ENCODE assay signal across 1 cellular context in the genomic region with DNA sequence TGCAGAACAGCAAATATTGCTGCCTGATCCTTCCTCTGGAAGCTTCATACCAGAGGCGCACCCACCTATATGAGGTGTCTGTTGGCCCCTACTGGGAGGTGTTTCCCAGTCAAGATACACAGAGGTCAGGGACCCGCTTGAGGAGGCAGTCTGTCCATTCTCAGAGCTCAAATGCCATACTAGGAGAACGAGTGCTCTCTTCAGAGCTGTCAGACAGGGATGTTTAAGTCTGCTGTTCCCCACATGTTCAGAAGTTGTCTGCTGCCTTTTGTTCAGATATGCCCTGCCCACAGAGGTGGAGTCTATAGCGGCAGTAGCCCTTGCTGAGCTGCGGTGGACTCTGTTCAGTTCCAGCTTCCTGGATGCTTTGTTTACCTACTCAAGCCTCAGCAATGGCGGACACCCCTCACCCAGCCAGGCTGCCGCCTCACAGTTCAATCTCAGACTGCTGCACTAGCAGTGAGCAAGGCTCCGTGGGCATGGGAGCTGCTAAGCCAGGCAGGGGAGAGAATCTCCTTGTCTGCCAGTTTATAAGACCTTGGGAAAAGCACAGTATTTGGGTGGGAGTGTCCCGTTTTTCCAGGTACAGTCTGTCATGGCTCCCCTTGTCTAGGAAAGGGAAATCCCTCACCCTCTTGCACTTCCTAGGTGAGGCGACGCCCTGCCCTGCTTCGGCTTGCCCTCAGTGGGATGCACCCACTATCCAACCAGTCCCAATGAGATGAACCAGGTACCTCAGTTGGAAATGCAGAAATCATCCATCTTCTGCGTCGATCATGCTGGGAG.
TF ChIP-seq lines count a peak whose summit lies in the region.
"Not testable (repeated sequence)": the region's sequence is repeated elsewhere in the genome, so short reads cannot be mapped to it uniquely, and the experiment has no call there.

No MANE protein-coding gene starts in this region.

TF ChIP-seq in HepG2, 621 proteins besides CTCF, POLR2A, EP300 and RAD21 (continued from another document and continues in another):
- TF ChIP-seq ZHX2 (IDR thresholded peaks at IDR 0.05; ENCODE audit: low read depth): peak; percentile 78
- TF ChIP-seq ZHX2 (CRISPR knock-in tag; IDR thresholded peaks at IDR 0.05; ENCODE audit: borderline replicate concordance): not testable (repeated sequence)
- TF ChIP-seq THRA (CRISPR knock-in tag; IDR thresholded peaks at IDR 0.05; ENCODE audit: borderline replicate concordance): peak; percentile 21; the same call in 1 of the 2 replicates
- TF ChIP-seq YY1 (IDR thresholded peaks at IDR 0.05; ENCODE audit: insufficient read depth, insufficient replicate concordance, low read depth, low read length): peak; percentile 91
- TF ChIP-seq POLR2G (IDR thresholded peaks at IDR 0.05; ENCODE audit: low read depth, low read length): peak; percentile 63
- 0 out of 2 replicates have a peak, but pooled peaks have one; percentile 20 for TF ChIP-seq SP5 (CRISPR knock-in tag; IDR thresholded peaks at IDR 0.05; ENCODE audit: borderline replicate concordance, low read depth)
- 0 out of 2 replicates have a peak, but pooled peaks have one; percentile 14 for TF ChIP-seq NFYB (CRISPR knock-in tag; IDR thresholded peaks at IDR 0.05)
- peak; percentile 86 for TF ChIP-seq KAT8 (CRISPR knock-in tag; IDR thresholded peaks at IDR 0.05)
- peak; percentile 48; the same call in 1 of the 2 replicates for TF ChIP-seq MIER3 (CRISPR knock-in tag; IDR thresholded peaks at IDR 0.05; ENCODE audit: borderline replicate concordance)
- peak; percentile 72 for TF ChIP-seq FOXK1 (CRISPR knock-in tag; IDR thresholded peaks at IDR 0.05; ENCODE audit: borderline replicate concordance, low read depth)
- peak; percentile 72; the same call in 1 of the 2 replicates for TF ChIP-seq ARID4A (CRISPR knock-in tag; IDR thresholded peaks at IDR 0.05; ENCODE audit: borderline replicate concordance)
- 0 out of 2 replicates have a peak, but pooled peaks have one; percentile 17 for TF ChIP-seq ZNF383 (CRISPR knock-in tag; IDR thresholded peaks at IDR 0.05; ENCODE audit: borderline replicate concordance)
- peak; percentile 54; the same call in 1 of the 2 replicates for TF ChIP-seq ETV5 (CRISPR knock-in tag; IDR thresholded peaks at IDR 0.05; ENCODE audit: borderline replicate concordance)
- TF ChIP-seq ZNF605 (CRISPR knock-in tag; IDR thresholded peaks at IDR 0.05): peak; percentile 87
- TF ChIP-seq MTF2 (CRISPR knock-in tag; IDR thresholded peaks at IDR 0.05; ENCODE audit: borderline replicate concordance): peak; percentile 94; the same call in 1 of the 2 replicates
- TF ChIP-seq PITX1 (CRISPR knock-in tag; IDR thresholded peaks at IDR 0.05): peak; percentile 71
- TF ChIP-seq MIXL1 (CRISPR knock-in tag; IDR thresholded peaks at IDR 0.05): peak; percentile 21; the same call in 1 of the 2 replicates
- 0 out of 2 replicates have a peak, but pooled peaks have one; percentile 13 for TF ChIP-seq GFI1 (CRISPR knock-in tag; IDR thresholded peaks at IDR 0.05; ENCODE audit: borderline replicate concordance)
- peak; percentile 73; the same call in 1 of the 2 replicates for TF ChIP-seq ZNF768 (CRISPR knock-in tag; IDR thresholded peaks at IDR 0.05)
- TF ChIP-seq KDM2A (CRISPR knock-in tag; IDR thresholded peaks at IDR 0.05; ENCODE audit: borderline replicate concordance, low read depth): peak; percentile 60; the same call in 1 of the 2 replicates
- peak; percentile 79; the same call in 1 of the 2 replicates for TF ChIP-seq TRAFD1 (CRISPR knock-in tag; IDR thresholded peaks at IDR 0.05; ENCODE audit: borderline replicate concordance)
- TF ChIP-seq, protein P1, sequence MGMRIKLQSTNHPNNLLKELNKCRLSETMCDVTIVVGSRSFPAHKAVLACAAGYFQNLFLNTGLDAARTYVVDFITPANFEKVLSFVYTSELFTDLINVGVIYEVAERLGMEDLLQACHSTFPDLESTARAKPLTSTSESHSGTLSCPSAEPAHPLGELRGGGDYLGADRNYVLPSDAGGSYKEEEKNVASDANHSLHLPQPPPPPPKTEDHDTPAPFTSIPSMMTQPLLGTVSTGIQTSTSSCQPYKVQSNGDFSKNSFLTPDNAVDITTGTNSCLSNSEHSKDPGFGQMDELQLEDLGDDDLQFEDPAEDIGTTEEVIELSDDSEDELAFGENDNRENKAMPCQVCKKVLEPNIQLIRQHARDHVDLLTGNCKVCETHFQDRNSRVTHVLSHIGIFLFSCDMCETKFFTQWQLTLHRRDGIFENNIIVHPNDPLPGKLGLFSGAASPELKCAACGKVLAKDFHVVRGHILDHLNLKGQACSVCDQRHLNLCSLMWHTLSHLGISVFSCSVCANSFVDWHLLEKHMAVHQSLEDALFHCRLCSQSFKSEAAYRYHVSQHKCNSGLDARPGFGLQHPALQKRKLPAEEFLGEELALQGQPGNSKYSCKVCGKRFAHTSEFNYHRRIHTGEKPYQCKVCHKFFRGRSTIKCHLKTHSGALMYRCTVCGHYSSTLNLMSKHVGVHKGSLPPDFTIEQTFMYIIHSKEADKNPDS (CRISPR knock-in tag; IDR thresholded peaks at IDR 0.05): 0 out of 2 replicates have a peak, but pooled peaks have one; percentile 75
- peak; percentile 74 for TF ChIP-seq RXRA (CRISPR knock-in tag; IDR thresholded peaks at IDR 0.05)
- TF ChIP-seq, protein P2, sequence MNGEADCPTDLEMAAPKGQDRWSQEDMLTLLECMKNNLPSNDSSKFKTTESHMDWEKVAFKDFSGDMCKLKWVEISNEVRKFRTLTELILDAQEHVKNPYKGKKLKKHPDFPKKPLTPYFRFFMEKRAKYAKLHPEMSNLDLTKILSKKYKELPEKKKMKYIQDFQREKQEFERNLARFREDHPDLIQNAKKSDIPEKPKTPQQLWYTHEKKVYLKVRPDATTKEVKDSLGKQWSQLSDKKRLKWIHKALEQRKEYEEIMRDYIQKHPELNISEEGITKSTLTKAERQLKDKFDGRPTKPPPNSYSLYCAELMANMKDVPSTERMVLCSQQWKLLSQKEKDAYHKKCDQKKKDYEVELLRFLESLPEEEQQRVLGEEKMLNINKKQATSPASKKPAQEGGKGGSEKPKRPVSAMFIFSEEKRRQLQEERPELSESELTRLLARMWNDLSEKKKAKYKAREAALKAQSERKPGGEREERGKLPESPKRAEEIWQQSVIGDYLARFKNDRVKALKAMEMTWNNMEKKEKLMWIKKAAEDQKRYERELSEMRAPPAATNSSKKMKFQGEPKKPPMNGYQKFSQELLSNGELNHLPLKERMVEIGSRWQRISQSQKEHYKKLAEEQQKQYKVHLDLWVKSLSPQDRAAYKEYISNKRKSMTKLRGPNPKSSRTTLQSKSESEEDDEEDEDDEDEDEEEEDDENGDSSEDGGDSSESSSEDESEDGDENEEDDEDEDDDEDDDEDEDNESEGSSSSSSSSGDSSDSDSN (CRISPR knock-in tag; IDR thresholded peaks at IDR 0.05): peak; percentile 33; the same call in 1 of the 2 replicates
- TF ChIP-seq HDAC2 (CRISPR knock-in tag; IDR thresholded peaks at IDR 0.05): peak; percentile 66
- 0 out of 2 replicates have a peak, but pooled peaks have one; percentile 54 for TF ChIP-seq JUNB (CRISPR knock-in tag; IDR thresholded peaks at IDR 0.05; ENCODE audit: borderline replicate concordance)
- TF ChIP-seq SALL1 (CRISPR knock-in tag; IDR thresholded peaks at IDR 0.05): peak; percentile 94
- TF ChIP-seq BORCS8-MEF2B (CRISPR knock-in tag; IDR thresholded peaks at IDR 0.05): peak; percentile 47; the same call in 1 of the 2 replicates
- TF ChIP-seq HOXA3 (CRISPR knock-in tag; IDR thresholded peaks at IDR 0.05): peak; percentile 79; the same call in 1 of the 2 replicates
- TF ChIP-seq ZNF274 (CRISPR knock-in tag; IDR thresholded peaks at IDR 0.05): peak; percentile 68; the same call in 1 of the 2 replicates
- TF ChIP-seq ZNF790 (CRISPR knock-in tag; IDR thresholded peaks at IDR 0.05; ENCODE audit: borderline replicate concordance): peak; percentile 66; the same call in 1 of the 2 replicates
